Comparison of ENCODE assay signal across 1 cellular context in the genomic region with DNA sequence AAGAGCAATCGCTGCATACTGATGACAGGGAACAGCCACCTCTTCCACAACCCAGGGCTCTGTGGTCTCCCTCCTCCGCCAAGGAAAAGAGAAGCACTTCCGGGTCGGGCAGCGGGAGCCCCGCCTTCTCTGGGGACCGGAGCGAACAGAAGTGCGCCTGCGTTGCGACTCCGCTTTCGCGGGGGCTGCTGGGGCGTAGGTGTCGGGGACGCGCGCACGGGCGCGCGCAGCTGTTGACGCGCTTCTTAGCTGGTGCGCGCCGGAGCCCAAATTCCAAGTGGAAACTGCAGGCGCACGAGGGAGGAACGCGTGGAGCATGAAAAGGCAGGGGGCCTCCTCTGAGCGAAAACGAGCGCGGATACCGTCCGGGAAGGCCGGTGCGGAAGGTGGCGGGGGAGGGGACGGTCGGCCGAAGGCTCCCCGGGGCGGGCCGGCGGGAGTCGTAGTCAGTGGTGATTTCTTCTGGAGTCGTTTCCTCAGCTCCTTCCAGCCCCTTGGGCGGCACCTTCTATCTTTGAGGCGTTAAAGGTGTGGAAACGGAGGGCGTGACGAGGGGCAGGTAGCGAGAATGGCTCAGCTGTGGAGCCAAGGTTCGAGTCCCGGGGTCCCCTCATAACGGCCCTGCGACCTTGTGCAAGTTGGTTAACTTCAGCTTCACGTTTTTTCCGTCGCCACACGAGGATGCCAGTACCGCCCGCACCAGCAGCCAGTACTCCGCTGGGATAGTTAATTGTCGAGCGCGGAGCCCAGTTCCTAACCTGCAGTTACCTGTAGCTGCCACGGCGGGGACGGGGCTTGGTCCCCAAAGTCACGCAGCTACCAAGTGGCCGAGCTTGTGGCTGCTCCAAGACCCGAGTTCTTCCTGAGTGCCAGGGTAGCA.
TF ChIP-seq lines count a peak whose summit lies in the region.

TSS of gene COX15 (minus strand) at position 95 of the 880 bp plus-strand sequence. CDS start at position 17, 78 bp downstream.
TSS of gene CUTC (plus strand) at position 202 of the 880 bp plus-strand sequence. CDS start at position 317, 115 bp downstream.

TF ChIP-seq in WTC11, 78 proteins besides CTCF, POLR2A, EP300 and RAD21 (continued from another document):
- TF ChIP-seq, protein P1, sequence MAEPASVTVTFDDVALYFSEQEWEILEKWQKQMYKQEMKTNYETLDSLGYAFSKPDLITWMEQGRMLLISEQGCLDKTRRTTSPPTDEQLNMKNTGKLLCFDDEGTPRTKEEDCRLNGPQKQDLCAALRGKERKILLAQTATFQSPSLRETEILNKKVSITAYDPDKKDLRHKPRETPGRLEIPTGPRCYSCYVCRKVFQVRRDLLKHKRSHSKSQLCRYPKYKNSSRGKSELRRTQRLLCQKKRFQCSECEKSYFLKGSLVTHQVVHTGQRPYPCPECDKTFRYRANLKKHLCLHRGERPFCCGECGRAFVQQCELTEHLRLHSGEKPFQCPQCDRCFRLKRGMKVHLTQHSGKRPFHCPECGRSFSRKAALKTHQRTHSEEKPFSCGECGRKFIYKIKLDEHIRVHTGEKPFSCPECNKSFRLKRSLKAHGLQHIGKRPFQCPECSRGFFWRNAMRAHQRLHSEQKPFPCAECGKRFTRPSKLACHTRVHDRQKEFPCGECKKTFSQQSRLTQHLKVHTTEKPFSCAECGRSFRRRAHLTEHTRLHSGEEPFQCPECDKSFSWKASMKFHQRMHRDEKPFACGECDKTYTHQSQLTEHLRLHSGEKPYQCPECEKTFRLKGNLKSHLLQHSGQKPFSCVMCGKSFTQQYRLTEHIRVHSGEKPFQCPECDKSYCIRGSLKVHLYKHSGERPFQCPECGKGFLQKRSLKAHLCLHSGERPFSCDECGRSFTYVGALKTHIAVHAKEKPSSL (CRISPR knock-in tag; conservative IDR thresholded peaks at IDR 0.05): no peak
- TF ChIP-seq ZNF281 (CRISPR knock-in tag; IDR thresholded peaks at IDR 0.05) (no peak), SOX15 (CRISPR knock-in tag; IDR thresholded peaks at IDR 0.05) (no peak), ZNF232 (CRISPR knock-in tag; IDR thresholded peaks at IDR 0.05) (no peak), FOXP1 (CRISPR knock-in tag; IDR thresholded peaks at IDR 0.05; ENCODE audit: borderline replicate concordance) (peak; percentile 76), NR2C2 (CRISPR knock-in tag; IDR thresholded peaks at IDR 0.05) (peak; percentile 95), ETV6 (CRISPR knock-in tag; IDR thresholded peaks at IDR 0.05) (peak; percentile 54; the same call in 1 of the 2 replicates), ATF6 (CRISPR knock-in tag; IDR thresholded peaks at IDR 0.05) (no peak), MXD4 (CRISPR knock-in tag; IDR thresholded peaks at IDR 0.05; ENCODE audit: borderline replicate concordance) (no peak), PRRX2 (CRISPR knock-in tag; IDR thresholded peaks at IDR 0.05) (no peak), CDX4 (CRISPR knock-in tag; IDR thresholded peaks at IDR 0.05; ENCODE audit: borderline replicate concordance) (no peak), RORB (CRISPR knock-in tag; IDR thresholded peaks at IDR 0.05) (no peak), ZNF138 (CRISPR knock-in tag; conservative IDR thresholded peaks at IDR 0.05) (no peak), SMAD4 (CRISPR knock-in tag; IDR thresholded peaks at IDR 0.05) (no peak), ZNF219 (CRISPR knock-in tag; IDR thresholded peaks at IDR 0.05; ENCODE audit: borderline replicate concordance) (no peak), NFATC4 (CRISPR knock-in tag; IDR thresholded peaks at IDR 0.05) (no peak), ATF1 (CRISPR knock-in tag; IDR thresholded peaks at IDR 0.05) (no peak), EMX1 (CRISPR knock-in tag; IDR thresholded peaks at IDR 0.05) (no peak), USF1 (CRISPR knock-in tag; IDR thresholded peaks at IDR 0.05) (no peak), MYBL2 (CRISPR knock-in tag; IDR thresholded peaks at IDR 0.05) (peak; percentile 43; the same call in 1 of the 2 replicates), ZBTB21 (CRISPR knock-in tag; IDR thresholded peaks at IDR 0.05; ENCODE audit: borderline replicate concordance) (no peak), CREM (CRISPR knock-in tag; IDR thresholded peaks at IDR 0.05) (no peak; the same call in 1 of the 2 replicates), JUN (CRISPR knock-in tag; IDR thresholded peaks at IDR 0.05) (no peak), MLX (CRISPR knock-in tag; IDR thresholded peaks at IDR 0.05) (no peak)
- TF ChIP-seq, protein P2, sequence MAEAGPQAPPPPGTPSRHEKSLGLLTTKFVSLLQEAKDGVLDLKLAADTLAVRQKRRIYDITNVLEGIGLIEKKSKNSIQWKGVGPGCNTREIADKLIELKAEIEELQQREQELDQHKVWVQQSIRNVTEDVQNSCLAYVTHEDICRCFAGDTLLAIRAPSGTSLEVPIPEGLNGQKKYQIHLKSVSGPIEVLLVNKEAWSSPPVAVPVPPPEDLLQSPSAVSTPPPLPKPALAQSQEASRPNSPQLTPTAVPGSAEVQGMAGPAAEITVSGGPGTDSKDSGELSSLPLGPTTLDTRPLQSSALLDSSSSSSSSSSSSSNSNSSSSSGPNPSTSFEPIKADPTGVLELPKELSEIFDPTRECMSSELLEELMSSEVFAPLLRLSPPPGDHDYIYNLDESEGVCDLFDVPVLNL (CRISPR knock-in tag; IDR thresholded peaks at IDR 0.05; ENCODE audit: borderline replicate concordance, low read depth): 0 out of 2 replicates have a peak, but pooled peaks have one; percentile 40
- TF ChIP-seq, protein P3, sequence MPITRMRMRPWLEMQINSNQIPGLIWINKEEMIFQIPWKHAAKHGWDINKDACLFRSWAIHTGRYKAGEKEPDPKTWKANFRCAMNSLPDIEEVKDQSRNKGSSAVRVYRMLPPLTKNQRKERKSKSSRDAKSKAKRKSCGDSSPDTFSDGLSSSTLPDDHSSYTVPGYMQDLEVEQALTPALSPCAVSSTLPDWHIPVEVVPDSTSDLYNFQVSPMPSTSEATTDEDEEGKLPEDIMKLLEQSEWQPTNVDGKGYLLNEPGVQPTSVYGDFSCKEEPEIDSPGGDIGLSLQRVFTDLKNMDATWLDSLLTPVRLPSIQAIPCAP (CRISPR knock-in tag; IDR thresholded peaks at IDR 0.05): 0 out of 2 replicates have a peak, but pooled peaks have one; percentile 28
- TF ChIP-seq, protein P4, sequence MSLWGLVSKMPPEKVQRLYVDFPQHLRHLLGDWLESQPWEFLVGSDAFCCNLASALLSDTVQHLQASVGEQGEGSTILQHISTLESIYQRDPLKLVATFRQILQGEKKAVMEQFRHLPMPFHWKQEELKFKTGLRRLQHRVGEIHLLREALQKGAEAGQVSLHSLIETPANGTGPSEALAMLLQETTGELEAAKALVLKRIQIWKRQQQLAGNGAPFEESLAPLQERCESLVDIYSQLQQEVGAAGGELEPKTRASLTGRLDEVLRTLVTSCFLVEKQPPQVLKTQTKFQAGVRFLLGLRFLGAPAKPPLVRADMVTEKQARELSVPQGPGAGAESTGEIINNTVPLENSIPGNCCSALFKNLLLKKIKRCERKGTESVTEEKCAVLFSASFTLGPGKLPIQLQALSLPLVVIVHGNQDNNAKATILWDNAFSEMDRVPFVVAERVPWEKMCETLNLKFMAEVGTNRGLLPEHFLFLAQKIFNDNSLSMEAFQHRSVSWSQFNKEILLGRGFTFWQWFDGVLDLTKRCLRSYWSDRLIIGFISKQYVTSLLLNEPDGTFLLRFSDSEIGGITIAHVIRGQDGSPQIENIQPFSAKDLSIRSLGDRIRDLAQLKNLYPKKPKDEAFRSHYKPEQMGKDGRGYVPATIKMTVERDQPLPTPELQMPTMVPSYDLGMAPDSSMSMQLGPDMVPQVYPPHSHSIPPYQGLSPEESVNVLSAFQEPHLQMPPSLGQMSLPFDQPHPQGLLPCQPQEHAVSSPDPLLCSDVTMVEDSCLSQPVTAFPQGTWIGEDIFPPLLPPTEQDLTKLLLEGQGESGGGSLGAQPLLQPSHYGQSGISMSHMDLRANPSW (CRISPR knock-in tag; conservative IDR thresholded peaks at IDR 0.05; ENCODE audit: low read depth): no peak
- TF ChIP-seq, protein P5, sequence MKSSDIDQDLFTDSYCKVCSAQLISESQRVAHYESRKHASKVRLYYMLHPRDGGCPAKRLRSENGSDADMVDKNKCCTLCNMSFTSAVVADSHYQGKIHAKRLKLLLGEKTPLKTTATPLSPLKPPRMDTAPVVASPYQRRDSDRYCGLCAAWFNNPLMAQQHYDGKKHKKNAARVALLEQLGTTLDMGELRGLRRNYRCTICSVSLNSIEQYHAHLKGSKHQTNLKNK (CRISPR knock-in tag; IDR thresholded peaks at IDR 0.05): no peak
TF ChIP-seq in WTC11: peak in this region for 16.
